ENCODE assay signal across 1 cellular context in the genomic region with DNA sequence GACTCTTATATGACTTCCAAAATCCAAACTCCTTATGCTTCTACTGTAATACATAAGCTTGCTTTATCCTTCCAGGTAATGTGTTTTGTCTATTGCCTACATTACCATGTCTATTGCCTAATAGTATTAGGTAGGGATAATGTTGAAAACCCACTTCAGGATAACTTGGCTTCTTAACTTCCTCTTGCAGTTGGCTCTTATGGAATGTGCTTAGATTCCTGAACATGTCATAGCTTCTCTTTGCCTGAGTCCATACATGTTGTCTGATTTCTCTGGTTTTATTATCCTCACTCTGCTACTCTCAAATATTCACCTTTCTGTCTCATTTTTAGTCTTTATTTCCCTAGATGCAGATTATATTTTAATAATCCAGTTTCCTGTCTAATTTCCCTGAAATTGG.
TF ChIP-seq lines count a peak whose summit lies in the region.

No MANE protein-coding gene starts in this region.

TF ChIP-seq in HCT116, 20 proteins besides CTCF, POLR2A, EP300 and RAD21 (continued from another document):
- TF ChIP-seq, protein P1, sequence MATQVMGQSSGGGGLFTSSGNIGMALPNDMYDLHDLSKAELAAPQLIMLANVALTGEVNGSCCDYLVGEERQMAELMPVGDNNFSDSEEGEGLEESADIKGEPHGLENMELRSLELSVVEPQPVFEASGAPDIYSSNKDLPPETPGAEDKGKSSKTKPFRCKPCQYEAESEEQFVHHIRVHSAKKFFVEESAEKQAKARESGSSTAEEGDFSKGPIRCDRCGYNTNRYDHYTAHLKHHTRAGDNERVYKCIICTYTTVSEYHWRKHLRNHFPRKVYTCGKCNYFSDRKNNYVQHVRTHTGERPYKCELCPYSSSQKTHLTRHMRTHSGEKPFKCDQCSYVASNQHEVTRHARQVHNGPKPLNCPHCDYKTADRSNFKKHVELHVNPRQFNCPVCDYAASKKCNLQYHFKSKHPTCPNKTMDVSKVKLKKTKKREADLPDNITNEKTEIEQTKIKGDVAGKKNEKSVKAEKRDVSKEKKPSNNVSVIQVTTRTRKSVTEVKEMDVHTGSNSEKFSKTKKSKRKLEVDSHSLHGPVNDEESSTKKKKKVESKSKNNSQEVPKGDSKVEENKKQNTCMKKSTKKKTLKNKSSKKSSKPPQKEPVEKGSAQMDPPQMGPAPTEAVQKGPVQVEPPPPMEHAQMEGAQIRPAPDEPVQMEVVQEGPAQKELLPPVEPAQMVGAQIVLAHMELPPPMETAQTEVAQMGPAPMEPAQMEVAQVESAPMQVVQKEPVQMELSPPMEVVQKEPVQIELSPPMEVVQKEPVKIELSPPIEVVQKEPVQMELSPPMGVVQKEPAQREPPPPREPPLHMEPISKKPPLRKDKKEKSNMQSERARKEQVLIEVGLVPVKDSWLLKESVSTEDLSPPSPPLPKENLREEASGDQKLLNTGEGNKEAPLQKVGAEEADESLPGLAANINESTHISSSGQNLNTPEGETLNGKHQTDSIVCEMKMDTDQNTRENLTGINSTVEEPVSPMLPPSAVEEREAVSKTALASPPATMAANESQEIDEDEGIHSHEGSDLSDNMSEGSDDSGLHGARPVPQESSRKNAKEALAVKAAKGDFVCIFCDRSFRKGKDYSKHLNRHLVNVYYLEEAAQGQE (IDR thresholded peaks at IDR 0.05; ENCODE audit: low read depth), result no peak
- TF ChIP-seq, protein P2, sequence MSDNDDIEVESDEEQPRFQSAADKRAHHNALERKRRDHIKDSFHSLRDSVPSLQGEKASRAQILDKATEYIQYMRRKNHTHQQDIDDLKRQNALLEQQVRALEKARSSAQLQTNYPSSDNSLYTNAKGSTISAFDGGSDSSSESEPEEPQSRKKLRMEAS (IDR thresholded peaks at IDR 0.05), result no peak
- TF ChIP-seq CEBPB (IDR thresholded peaks at IDR 0.05; ENCODE audit: low read depth) (no peak), SIN3A (IDR thresholded peaks at IDR 0.05; ENCODE audit: low read depth) (no peak), JUND (IDR thresholded peaks at IDR 0.05) (no peak), EGR1 (IDR thresholded peaks at IDR 0.05; ENCODE audit: low read depth) (no peak), FOSL1 (IDR thresholded peaks at IDR 0.05; ENCODE audit: low read depth) (no peak), POLR2AphosphoS5 (IDR thresholded peaks at IDR 0.05; ENCODE audit: low read depth, low read length) (no peak), ZNF274 (IDR thresholded peaks at IDR 0.05; ENCODE audit: low read depth, low read length) (no peak), TCF7L2 (IDR thresholded peaks at IDR 0.05; ENCODE audit: borderline replicate concordance, extremely low read depth, insufficient read depth, insufficient read length) (no peak)
- TF ChIP-seq, protein P3, sequence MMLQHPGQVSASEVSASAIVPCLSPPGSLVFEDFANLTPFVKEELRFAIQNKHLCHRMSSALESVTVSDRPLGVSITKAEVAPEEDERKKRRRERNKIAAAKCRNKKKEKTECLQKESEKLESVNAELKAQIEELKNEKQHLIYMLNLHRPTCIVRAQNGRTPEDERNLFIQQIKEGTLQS (IDR thresholded peaks at IDR 0.05), result no peak
